ENCODE assay signal across 1 cellular context in the genomic region with DNA sequence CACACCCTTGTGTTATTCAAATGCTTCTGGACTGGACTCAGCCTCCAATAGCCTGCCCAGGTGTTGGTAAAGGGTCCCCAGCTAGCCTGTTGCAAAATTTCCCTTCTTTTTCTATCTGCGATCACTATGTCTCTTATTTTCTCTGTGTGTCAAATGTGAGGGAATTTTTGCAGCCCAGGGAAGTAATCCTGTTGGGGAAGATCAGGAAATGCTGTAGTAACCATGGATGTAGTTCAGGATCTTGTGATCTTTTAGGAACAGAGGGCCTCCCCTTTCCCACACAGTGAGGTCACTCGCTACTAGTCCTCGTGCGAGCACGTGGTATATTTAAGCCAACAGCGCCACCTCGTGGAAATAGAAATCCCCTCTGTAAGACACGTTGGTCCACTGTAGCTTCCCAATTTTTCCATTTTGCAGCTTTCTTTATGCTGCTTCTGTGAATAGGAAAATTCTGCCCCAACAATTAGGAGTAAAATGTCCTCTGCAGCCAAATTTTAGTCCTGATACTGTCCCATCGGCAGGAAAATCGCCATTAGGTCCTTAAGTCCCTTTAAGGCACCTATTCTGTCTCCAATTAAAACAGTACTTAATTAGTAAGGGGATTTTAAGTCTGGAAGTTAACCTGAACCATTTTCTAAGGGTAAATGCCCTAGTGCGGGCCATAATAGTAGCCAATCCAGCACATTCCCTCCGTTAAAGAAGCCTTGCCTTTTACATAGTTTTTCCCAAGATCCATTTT.
TF ChIP-seq lines count a peak whose summit lies in the region.

No MANE protein-coding gene starts in this region.

TF ChIP-seq in GM12878, 131 proteins besides CTCF, POLR2A, EP300 and RAD21:
- TF ChIP-seq BHLHE40 (IDR thresholded peaks at IDR 0.05; ENCODE audit: borderline replicate concordance in 1 of 2, low read depth in 2 of 2, low read length in 1 of 2) (peak in 1 of 2 experiments; percentile 35; a peak in 1 of 4 replicates), ATF7 (IDR thresholded peaks at IDR 0.05; ENCODE audit: low read depth) (peak; percentile 73), SREBF2 (IDR thresholded peaks at IDR 0.05; ENCODE audit: low read length) (no peak), EED (IDR thresholded peaks at IDR 0.05; ENCODE audit: low read depth) (0 out of 2 replicates have a peak, but pooled peaks have one; percentile 21), SMC3 (IDR thresholded peaks at IDR 0.05; ENCODE audit: borderline replicate concordance, low read length) (peak; percentile 56), RAD51 (IDR thresholded peaks at IDR 0.05) (0 out of 2 replicates have a peak, but pooled peaks have one; percentile 13)
